In genomic region chr2:39778775-39779751, GRCh38 we compare ENCODE assay signal across 8 cellular contexts. TPM values are rescaled to one million over a fixed set of nuclear protein-coding genes. Genes with fewer than 3 reads are reported as not detected.
DNase-seq lines count a peak whose midpoint lies in the region; ATAC-seq lines count a peak whose summit lies in the region.

A gene with protein sequence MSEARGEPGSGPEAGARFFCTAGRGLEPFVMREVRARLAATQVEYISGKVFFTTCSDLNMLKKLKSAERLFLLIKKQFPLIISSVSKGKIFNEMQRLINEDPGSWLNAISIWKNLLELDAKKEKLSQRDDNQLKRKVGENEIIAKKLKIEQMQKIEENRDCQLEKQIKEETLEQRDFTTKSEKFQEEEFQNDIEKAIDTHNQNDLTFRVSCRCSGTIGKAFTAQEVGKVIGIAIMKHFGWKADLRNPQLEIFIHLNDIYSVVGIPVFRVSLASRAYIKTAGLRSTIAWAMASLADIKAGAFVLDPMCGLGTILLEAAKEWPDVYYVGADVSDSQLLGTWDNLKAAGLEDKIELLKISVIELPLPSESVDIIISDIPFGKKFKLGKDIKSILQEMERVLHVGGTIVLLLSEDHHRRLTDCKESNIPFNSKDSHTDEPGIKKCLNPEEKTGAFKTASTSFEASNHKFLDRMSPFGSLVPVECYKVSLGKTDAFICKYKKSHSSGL (minus strand): TSS chr2:39779258. CDS start chr2:39779239, 19 bp downstream.

- peak; percentile 90 for ATAC-seq in GM19324 (IDR thresholded peaks at IDR 0.05; ENCODE audit: low FRiP score, unreplicated experiment)
- ATAC-seq in HG03457 (IDR thresholded peaks at IDR 0.05; ENCODE audit: unreplicated experiment) = peak; percentile 78
- ATAC-seq in effector memory CD8-positive, alpha-beta T cell (replicated peaks) = peak; percentile 85

- H3K18ac ChIP-seq in mesenchymal stem cell (ENCODE audit: low read depth in 1 of 2, low read length in 2 of 2) = peak within 1 kb of the TSS; percentile 95 to 100

- H3K14ac ChIP-seq in mesenchymal stem cell (ENCODE audit: low read length in 2 of 2) = peak within 1 kb of the TSS in 1 of 2 experiments; percentile 100

- no peaks in the 10 kb centered on the region for H3K27me3 ChIP-seq in mesenchymal stem cell (ENCODE audit: control insufficient read depth in 1 of 2, insufficient read depth in 1 of 2, low read length in 2 of 2)

- no peak within 1 kb of the TSS for H2BK5ac ChIP-seq in mesenchymal stem cell (ENCODE audit: low read depth, low read length, poor library complexity, severe bottlenecking)

- H3K4me2 ChIP-seq in mesenchymal stem cell (ENCODE audit: low read length, poor library complexity, severe bottlenecking) = peak within 1 kb of the TSS; percentile 72

- H2AK5ac ChIP-seq in mesenchymal stem cell (ENCODE audit: low read length, severe bottlenecking) = no peak within 1 kb of the TSS

- peak within 1 kb of the TSS; percentile 96 for H2AFZ ChIP-seq in mesenchymal stem cell (ENCODE audit: low read depth, low read length)

- WGBS in mesenchymal stem cell = 4% methylated on average over 54 of the region's 58 CpGs

- no peaks in the 10 kb centered on the region for H3K9me3 Mint-ChIP-seq in effector memory CD8-positive, alpha-beta T cell

- peak within 1 kb of the TSS; percentile 96 to 97 for H3K27ac Mint-ChIP-seq in effector memory CD8-positive, alpha-beta T cell

- H3K4ac ChIP-seq in mesenchymal stem cell (ENCODE audit: low read depth in 1 of 2, low read length in 2 of 2) = peak within 1 kb of the TSS; percentile 92 to 94

- peak within 1 kb of the TSS; percentile 89 to 91 for H2BK12ac ChIP-seq in mesenchymal stem cell (ENCODE audit: low read length in 2 of 2)

- H3K23ac ChIP-seq in mesenchymal stem cell (ENCODE audit: low read length in 2 of 2) = peak within 1 kb of the TSS in 1 of 2 experiments; percentile 90

- peak within 1 kb of the TSS; percentile 82 for H2BK120ac ChIP-seq in mesenchymal stem cell (ENCODE audit: low read depth, low read length)

- H3K36me3 ChIP-seq in mesenchymal stem cell (ENCODE audit: control insufficient read depth in 1 of 2, insufficient read depth in 2 of 2, low read depth in 1 of 2, low read length in 2 of 2) = peaks cover under 1 to 3% of the 10 kb centered on the region in 2 experiments

- peak within 1 kb of the TSS; percentile 91 to 95 for H3K4me3 Mint-ChIP-seq in effector memory CD8-positive, alpha-beta T cell

- H3K4me3 ChIP-seq in mesenchymal stem cell (ENCODE audit: insufficient read depth in 1 of 2, low read depth in 1 of 2, low read length in 2 of 2) = peak within 1 kb of the TSS; percentile 90 to 100

- H4K91ac ChIP-seq in mesenchymal stem cell (ENCODE audit: low read length) = peak within 1 kb of the TSS; percentile 100

- H3K36me3 Mint-ChIP-seq in effector memory CD8-positive, alpha-beta T cell (ENCODE audit: insufficient read depth) = peaks cover 12% of the 10 kb centered on the region

- peaks cover 4% of the 10 kb centered on the region for H3K4me1 ChIP-seq in mesenchymal stem cell (ENCODE audit: control insufficient read depth, insufficient read depth, low read depth, low read length)

- no peaks in the 10 kb centered on the region for H3K27me3 Mint-ChIP-seq in effector memory CD8-positive, alpha-beta T cell

- peak within 1 kb of the TSS; percentile 36 for H3K27ac ChIP-seq in mesenchymal stem cell (ENCODE audit: low read length, poor library complexity, severe bottlenecking)

- no peak within 1 kb of the TSS for H2BK15ac ChIP-seq in mesenchymal stem cell (ENCODE audit: low read depth, poor library complexity, severe bottlenecking)

- H3K4me1 Mint-ChIP-seq in effector memory CD8-positive, alpha-beta T cell (ENCODE audit: low read depth in 2 of 2) = peaks cover 37 to 50% of the 10 kb centered on the region in 2 donors

- peak within 1 kb of the TSS; percentile 98 for H3K9ac ChIP-seq in mesenchymal stem cell (ENCODE audit: low read length)

- H3K9me3 ChIP-seq in mesenchymal stem cell (ENCODE audit: control insufficient read depth, low read length) = no peaks in the 10 kb centered on the region

- DNase-seq in CD1c-positive myeloid dendritic cell (ENCODE audit: extremely low spot score) (peak; percentile 75), NCI-H774 (lab: John Stamatoyannopoulos, UW) (peak; percentile 85), mesenchymal stem cell (peak; percentile 69)
- peak; percentile 85 for DNase-seq in activated CD8-positive, alpha-beta memory T cell treated with anti-CD3 and anti-CD28 coated beads for 24 hours
- DNase-seq in effector memory CD8-positive, alpha-beta T cell = peak; percentile 34 to 48 (median 42)
- DNase-seq in stimulated activated CD8-positive, alpha-beta memory T cell treated with anti-CD3 and anti-CD28 coated beads, Interleukin-12 subunit alpha, Interleukin-12 subunit beta, amount 100 ng/mL, for 24 hours (ENCODE audit: extremely low read depth) = peak; percentile 5

- H3K79me1 ChIP-seq in mesenchymal stem cell (replicated peaks; ENCODE audit: low read length, poor library complexity, severe bottlenecking) = peaks cover 2% of the 10 kb centered on the region

- peak within 1 kb of the TSS; percentile 98 for H4K8ac ChIP-seq in mesenchymal stem cell (ENCODE audit: low read length)

RNA-seq across cellular contexts. Expression of the gene that starts here (rescaled TPM):
- 6.5 TPM for polyA plus RNA-seq in mesenchymal stem cell (2013, experiment 1 of 2)
- 6.9 TPM for polyA plus RNA-seq in mesenchymal stem cell (2013, experiment 2 of 2)

Comparison
In these comparisons a context has a peak if more than half of its experiments do, and no peak if none do; other contexts are left out.
1. Peak in every context shown above with its lines: DNase-seq, ATAC-seq, H3K4me3 ChIP-seq and H3K27ac ChIP-seq.
2. DNase-seq: peak in every context shown above with its lines; median percentile 85 in NCI-H774; 85 in activated CD8-positive, alpha-beta memory T cell treated with anti-CD3 and anti-CD28 coated beads for 24 hours; 75 in CD1c-positive myeloid dendritic cell; 69 in mesenchymal stem cell; 42 in effector memory CD8-positive, alpha-beta T cell; 5 in stimulated activated CD8-positive, alpha-beta memory T cell treated with anti-CD3 and anti-CD28 coated beads, Interleukin-12 subunit alpha, Interleukin-12 subunit beta, amount 100 ng/mL, for 24 hours.